ENCODE assay signal across 23 cellular contexts in genomic region chr12:46205293-46205692, GRCh38.
A peak's percentile ranks its signal among the peaks of the same experiment; 100 is the strongest.
DNase-seq lines count a peak whose midpoint lies in the region; ATAC-seq and TF ChIP-seq lines count a peak whose summit lies in the region.
"Had no signal": no experiment of that assay in that cellular context is flagged by ENCODE, and none has a peak within 500 bp of the region (broad histone marks: within the 10 kb centered on the region; RNA-seq: fewer than 3 reads in every experiment).

No MANE protein-coding gene starts in this region.

- no peak for ATAC-seq in activated T-cell treated with anti-CD3 and anti-CD28 coated beads, Interleukin-2, amount 50 U/mL, for 72 hours (replicated peaks in 1 of 2)
- no peak for ATAC-seq in naive B cell (ENCODE audit: low read depth in 2 of 2)
- ATAC-seq in GM19395 (IDR thresholded peaks at IDR 0.05; ENCODE audit: unreplicated experiment), result no peak
- ATAC-seq: HCT116, left lobe of liver had no signal

- no peak overlapping the region for H3K4me3 Mint-ChIP-seq in activated T-cell treated with anti-CD3 and anti-CD28 coated beads, Interleukin-2, amount 50 U/mL, for 72 hours
- no peak overlapping the region for H3K4me3 Mint-ChIP-seq in naive B cell
- no peak overlapping the region for H3K4me3 Mint-ChIP-seq in CD8-positive, alpha-beta memory T cell
- H3K4me3 Mint-ChIP-seq: activated naive CD4-positive, alpha-beta T cell treated with anti-CD3 and anti-CD28 coated beads, Interleukin-2, amount 50 U/mL, for 24 hours; activated T-helper 1 cell treated with anti-CD3 and anti-CD28 coated beads, Interleukin-12 subunit alpha, Interleukin-12 subunit beta, Interleukin-2, Interleukin-4 antibody, amounts not matched to agents 30 ng/mL and 10 ng/mL and 1 ng/mL, durations not matched to agents 14 hours and 24 hours and 36 hours; mesothelial cell of epicardium had no signal

- no peak overlapping the region for H2AFZ ChIP-seq in smooth muscle cell (ENCODE audit: low read depth)

- peaks cover 45% of the 10 kb centered on the region for H3K36me3 ChIP-seq in CD8-positive, alpha-beta memory T cell (ENCODE audit: insufficient read depth, low read length)
- H3K36me3 ChIP-seq in smooth muscle cell (ENCODE audit: low read depth), result peaks cover 8% of the 10 kb centered on the region

- POLR2A ChIA-PET in CD8-positive, alpha-beta memory T cell (lab: Charles Lee), result interaction anchor here (1.3 to 1.6 kb wide), 3 partner anchors 12 to 64 kb away, joined by 3 to 6 read pairs (median 6); partner anchors contain the start of gene SLC38A1

- TF ChIP-seq CTCF in LNCAP (IDR thresholded peaks at IDR 0.05) (peak; percentile 27; the same call in 1 of the 2 replicates), choroid plexus epithelial cell (conservative IDR thresholded peaks at IDR 0.05; ENCODE audit: low read depth, low read length) (no peak), smooth muscle cell (IDR thresholded peaks at IDR 0.05; ENCODE audit: borderline replicate concordance, insufficient read depth, poor library complexity, severe bottlenecking) (no peak)

- H3K4me2 ChIP-seq in smooth muscle cell, result no peak overlapping the region
- H3K4me2 ChIP-seq: BLaER1 treated with 17β-estradiol and CSF1 and Interleukin-3, amounts not matched to agents 10 nM and 100 nM had no signal

- H3K4me3 ChIP-seq in choroid plexus epithelial cell (ENCODE audit: low read depth, low read length) (no peak overlapping the region), smooth muscle cell (no peak overlapping the region)
- H3K4me3 ChIP-seq in CD8-positive, alpha-beta memory T cell (ENCODE audit: low read length), result no peak overlapping the region
- H3K4me3 ChIP-seq: BLaER1 treated with 17β-estradiol and CSF1 and Interleukin-3, amounts not matched to agents 10 nM and 100 nM; esophagus squamous epithelium; MG63 had no signal

- 98% methylated on average over 2 of the region's 2 CpGs for WGBS in smooth muscle cell (ENCODE audit: low lambda C conversion rate)

- H3K9ac ChIP-seq in smooth muscle cell (ENCODE audit: low read depth), result no peak overlapping the region
- H3K9ac ChIP-seq: BLaER1 treated with 17β-estradiol and CSF1 and Interleukin-3, amounts not matched to agents 10 nM and 100 nM had no signal

- peaks cover 33% of the 10 kb centered on the region for H3K4me1 Mint-ChIP-seq in activated T-cell treated with anti-CD3 and anti-CD28 coated beads, Interleukin-2, amount 50 U/mL, for 72 hours (ENCODE audit: low read depth)
- H3K4me1 Mint-ChIP-seq in naive B cell, result peaks cover 30 to 56% (median 41%) of the 10 kb centered on the region in 3 donors
- H3K4me1 Mint-ChIP-seq in CD8-positive, alpha-beta memory T cell, result peaks cover 45 to 62% (median 51%) of the 10 kb centered on the region in 3 donors

- CTCF ChIA-PET in CD8-positive, alpha-beta memory T cell (lab: Charles Lee), result interaction anchor here (2.3 kb wide), 1 partner anchor 99 kb away, joined by 12 read pairs; no protein-coding TSS in a partner anchor

- H3K4me1 ChIP-seq in CD8-positive, alpha-beta memory T cell (ENCODE audit: insufficient read depth, low read length), result peaks cover 30% of the 10 kb centered on the region
- H3K4me1 ChIP-seq in smooth muscle cell (ENCODE audit: low read depth), result peaks cover 9% of the 10 kb centered on the region

- H3K27ac Mint-ChIP-seq in activated T-cell treated with anti-CD3 and anti-CD28 coated beads, Interleukin-2, amount 50 U/mL, for 72 hours, result peak overlapping the region; percentile 81
- peak overlapping the region in 5 of 6 donors; percentile 41 to 97 (median 57) for H3K27ac Mint-ChIP-seq in naive B cell
- peak overlapping the region in 4 of 8 donors; percentile 9 to 64 (median 38) for H3K27ac Mint-ChIP-seq in CD8-positive, alpha-beta memory T cell

- H3K36me3 Mint-ChIP-seq in activated T-cell treated with anti-CD3 and anti-CD28 coated beads, Interleukin-2, amount 50 U/mL, for 72 hours (ENCODE audit: insufficient read depth in 2 of 2), result peaks cover 12 to 69% of the 10 kb centered on the region in 2 donors
- peaks cover 23 to 37% of the 10 kb centered on the region in 2 donors for H3K36me3 Mint-ChIP-seq in naive B cell
- peaks cover 11 to 91% (median 30%) of the 10 kb centered on the region in 3 donors for H3K36me3 Mint-ChIP-seq in CD8-positive, alpha-beta memory T cell

- H4K20me1 ChIP-seq in smooth muscle cell (ENCODE audit: low read depth), result peaks cover 10% of the 10 kb centered on the region

- H3F3A ChIP-seq in smooth muscle cell (ENCODE audit: low read depth), result no peaks in the 10 kb centered on the region

- H3K9me3 ChIP-seq in CD8-positive, alpha-beta memory T cell (ENCODE audit: low read length), result no peaks in the 10 kb centered on the region
- H3K9me3 ChIP-seq in smooth muscle cell (replicated peaks; ENCODE audit: low read depth), result no peaks in the 10 kb centered on the region
- H3K9me3 ChIP-seq: BLaER1 treated with 17β-estradiol and CSF1 and Interleukin-3, amounts not matched to agents 10 nM and 100 nM; esophagus squamous epithelium; MG63 had no signal

- no peak overlapping the region for H3K27ac ChIP-seq in CD8-positive, alpha-beta memory T cell (ENCODE audit: low read depth, low read length)
- no peak overlapping the region for H3K27ac ChIP-seq in smooth muscle cell (ENCODE audit: low read depth)
- H3K27ac ChIP-seq: BLaER1 treated with 17β-estradiol and CSF1 and Interleukin-3, amounts not matched to agents 10 nM and 100 nM had no signal

- no peaks in the 10 kb centered on the region for H3K9me3 Mint-ChIP-seq in activated T-cell treated with anti-CD3 and anti-CD28 coated beads, Interleukin-2, amount 50 U/mL, for 72 hours
- no peaks in the 10 kb centered on the region for H3K9me3 Mint-ChIP-seq in naive B cell
- H3K9me3 Mint-ChIP-seq in CD8-positive, alpha-beta memory T cell, result no peaks in the 10 kb centered on the region
- H3K9me3 Mint-ChIP-seq: activated naive CD4-positive, alpha-beta T cell treated with anti-CD3 and anti-CD28 coated beads, Interleukin-2, amount 50 U/mL, for 24 hours; activated T-helper 1 cell treated with anti-CD3 and anti-CD28 coated beads, Interleukin-12 subunit alpha, Interleukin-12 subunit beta, Interleukin-2, Interleukin-4 antibody, amounts not matched to agents 30 ng/mL and 10 ng/mL and 1 ng/mL, durations not matched to agents 14 hours and 24 hours and 36 hours; mesothelial cell of epicardium had no signal

- H3K27me3 Mint-ChIP-seq in activated T-cell treated with anti-CD3 and anti-CD28 coated beads, Interleukin-2, amount 50 U/mL, for 72 hours (ENCODE audit: low read depth), result no peaks in the 10 kb centered on the region
- no peaks in the 10 kb centered on the region for H3K27me3 Mint-ChIP-seq in naive B cell
- no peaks in the 10 kb centered on the region for H3K27me3 Mint-ChIP-seq in CD8-positive, alpha-beta memory T cell
- H3K27me3 Mint-ChIP-seq: activated naive CD4-positive, alpha-beta T cell treated with anti-CD3 and anti-CD28 coated beads, Interleukin-2, amount 50 U/mL, for 24 hours had no signal

- no peaks in the 10 kb centered on the region for H3K79me2 ChIP-seq in smooth muscle cell (ENCODE audit: low read depth)

- DNase-seq in activated T-cell treated with anti-CD3 and anti-CD28 coated beads, Interleukin-2, amount 50 U/mL, for 72 hours, result no peak
- DNase-seq in activated T-cell treated with anti-CD3 and anti-CD28 coated beads, Interleukin-2, amount 50 U/mL, for 48 hours, result no peak
- DNase-seq in choroid plexus epithelial cell (ENCODE audit: low read depth), result peak; percentile 35
- no peak for DNase-seq in naive B cell
- no peak for DNase-seq in CD8-positive, alpha-beta memory T cell
- DNase-seq in smooth muscle cell (lab: John Stamatoyannopoulos, UW; ENCODE audit: unreplicated experiment), result no peak
- DNase-seq: cerebellar nuclear complex; effector CD8-positive, alpha-beta T cell; esophagus squamous epithelium; IMR-90; MG63; NCI-H1436; NCI-H526; OCI-M1; SHP77 had no signal

- no peaks in the 10 kb centered on the region for H3K27me3 ChIP-seq in CD8-positive, alpha-beta memory T cell (ENCODE audit: insufficient read depth, low read length, poor library complexity, severe bottlenecking)
- no peaks in the 10 kb centered on the region for H3K27me3 ChIP-seq in smooth muscle cell (ENCODE audit: low read depth)
- H3K27me3 ChIP-seq: esophagus squamous epithelium, MG63 had no signal
